1 cellular context compared by ENCODE assay signal in genomic region chr12:52195065-52195730, GRCh38.
A peak's percentile ranks its signal among the peaks of the same experiment; 100 is the strongest.
TF ChIP-seq lines count a peak whose summit lies in the region.

No MANE protein-coding gene starts in this region.

TF ChIP-seq in HEK293, 187 proteins besides CTCF, POLR2A, EP300 and RAD21 (continued from another document):
- TF ChIP-seq, protein P1, sequence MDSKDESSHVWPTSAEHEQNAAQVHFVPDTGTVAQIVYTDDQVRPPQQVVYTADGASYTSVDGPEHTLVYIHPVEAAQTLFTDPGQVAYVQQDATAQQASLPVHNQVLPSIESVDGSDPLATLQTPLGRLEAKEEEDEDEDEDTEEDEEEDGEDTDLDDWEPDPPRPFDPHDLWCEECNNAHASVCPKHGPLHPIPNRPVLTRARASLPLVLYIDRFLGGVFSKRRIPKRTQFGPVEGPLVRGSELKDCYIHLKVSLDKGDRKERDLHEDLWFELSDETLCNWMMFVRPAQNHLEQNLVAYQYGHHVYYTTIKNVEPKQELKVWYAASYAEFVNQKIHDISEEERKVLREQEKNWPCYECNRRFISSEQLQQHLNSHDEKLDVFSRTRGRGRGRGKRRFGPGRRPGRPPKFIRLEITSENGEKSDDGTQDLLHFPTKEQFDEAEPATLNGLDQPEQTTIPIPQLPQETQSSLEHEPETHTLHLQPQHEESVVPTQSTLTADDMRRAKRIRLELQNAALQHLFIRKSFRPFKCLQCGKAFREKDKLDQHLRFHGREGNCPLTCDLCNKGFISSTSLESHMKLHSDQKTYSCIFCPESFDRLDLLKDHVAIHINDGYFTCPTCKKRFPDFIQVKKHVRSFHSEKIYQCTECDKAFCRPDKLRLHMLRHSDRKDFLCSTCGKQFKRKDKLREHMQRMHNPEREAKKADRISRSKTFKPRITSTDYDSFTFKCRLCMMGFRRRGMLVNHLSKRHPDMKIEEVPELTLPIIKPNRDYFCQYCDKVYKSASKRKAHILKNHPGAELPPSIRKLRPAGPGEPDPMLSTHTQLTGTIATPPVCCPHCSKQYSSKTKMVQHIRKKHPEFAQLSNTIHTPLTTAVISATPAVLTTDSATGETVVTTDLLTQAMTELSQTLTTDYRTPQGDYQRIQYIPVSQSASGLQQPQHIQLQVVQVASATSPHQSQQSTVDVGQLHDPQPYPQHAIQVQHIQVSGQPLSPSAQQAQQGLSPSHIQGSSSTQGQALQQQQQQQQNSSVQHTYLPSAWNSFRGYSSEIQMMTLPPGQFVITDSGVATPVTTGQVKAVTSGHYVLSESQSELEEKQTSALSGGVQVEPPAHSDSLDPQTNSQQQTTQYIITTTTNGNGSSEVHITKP (tag by site-specific recombination; IDR thresholded peaks at IDR 0.05), result peak; percentile 92
- TF ChIP-seq KLF16 (tag by site-specific recombination; IDR thresholded peaks at IDR 0.05) (no peak), ZBTB1 (tag by site-specific recombination; IDR thresholded peaks at IDR 0.05) (no peak), EGR2 (tag by site-specific recombination; IDR thresholded peaks at IDR 0.05; ENCODE audit: low read depth) (peak; percentile 99)
- TF ChIP-seq, protein P2, sequence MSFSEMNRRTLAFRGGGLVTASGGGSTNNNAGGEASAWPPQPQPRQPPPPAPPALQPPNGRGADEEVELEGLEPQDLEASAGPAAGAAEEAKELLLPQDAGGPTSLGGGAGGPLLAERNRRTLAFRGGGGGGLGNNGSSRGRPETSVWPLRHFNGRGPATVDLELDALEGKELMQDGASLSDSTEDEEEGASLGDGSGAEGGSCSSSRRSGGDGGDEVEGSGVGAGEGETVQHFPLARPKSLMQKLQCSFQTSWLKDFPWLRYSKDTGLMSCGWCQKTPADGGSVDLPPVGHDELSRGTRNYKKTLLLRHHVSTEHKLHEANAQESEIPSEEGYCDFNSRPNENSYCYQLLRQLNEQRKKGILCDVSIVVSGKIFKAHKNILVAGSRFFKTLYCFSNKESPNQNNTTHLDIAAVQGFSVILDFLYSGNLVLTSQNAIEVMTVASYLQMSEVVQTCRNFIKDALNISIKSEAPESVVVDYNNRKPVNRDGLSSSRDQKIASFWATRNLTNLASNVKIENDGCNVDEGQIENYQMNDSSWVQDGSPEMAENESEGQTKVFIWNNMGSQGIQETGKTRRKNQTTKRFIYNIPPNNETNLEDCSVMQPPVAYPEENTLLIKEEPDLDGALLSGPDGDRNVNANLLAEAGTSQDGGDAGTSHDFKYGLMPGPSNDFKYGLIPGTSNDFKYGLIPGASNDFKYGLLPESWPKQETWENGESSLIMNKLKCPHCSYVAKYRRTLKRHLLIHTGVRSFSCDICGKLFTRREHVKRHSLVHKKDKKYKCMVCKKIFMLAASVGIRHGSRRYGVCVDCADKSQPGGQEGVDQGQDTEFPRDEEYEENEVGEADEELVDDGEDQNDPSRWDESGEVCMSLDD (tag by site-specific recombination; IDR thresholded peaks at IDR 0.05), result no peak
